9 cellular contexts compared by ENCODE assay signal in the genomic region with DNA sequence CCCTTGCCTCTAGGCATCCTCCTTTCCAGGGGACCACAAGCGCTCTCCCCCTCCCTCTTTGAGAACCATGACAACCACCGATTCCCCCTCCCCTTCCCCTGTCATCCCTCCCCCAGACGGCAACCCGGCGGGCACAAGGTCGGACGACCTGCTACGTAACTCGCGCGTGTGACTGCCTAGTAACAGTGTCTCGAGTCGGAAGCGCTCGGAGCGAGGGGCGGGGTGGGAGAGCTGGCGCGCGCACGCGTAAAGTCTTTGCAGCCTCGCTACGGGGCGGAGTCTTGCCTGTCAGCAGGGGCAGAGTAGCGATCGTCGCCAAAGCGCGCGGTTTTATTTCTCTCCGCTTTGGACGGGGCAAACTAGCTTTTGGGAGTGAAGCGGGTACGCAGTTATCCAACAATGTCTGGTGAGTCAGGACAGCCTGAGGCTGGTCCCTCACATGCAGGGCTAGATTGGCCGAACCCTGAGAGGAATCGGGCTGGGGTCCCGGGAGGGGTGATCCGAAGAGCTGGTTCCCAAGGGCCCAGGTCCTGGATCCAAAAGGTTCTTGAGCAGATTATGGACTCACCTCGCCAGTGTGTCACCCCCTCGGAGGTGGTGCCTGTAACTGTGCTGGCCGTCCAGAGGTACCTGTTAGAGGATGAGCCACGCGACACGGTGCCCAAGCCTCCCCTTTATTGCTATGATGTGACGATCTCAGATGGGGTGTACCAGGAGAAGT. TPM values are rescaled to one million over a fixed set of nuclear protein-coding genes. Genes with fewer than 3 reads are reported as not detected.
DNase-seq lines count a peak whose midpoint lies in the region; ATAC-seq and TF ChIP-seq lines count a peak whose summit lies in the region.
"Had no signal": no experiment of that assay in that cellular context is flagged by ENCODE, and none has a peak within 500 bp of the region (broad histone marks: within the 10 kb centered on the region; RNA-seq: fewer than 3 reads in every experiment).

Gene RADX, plus strand, starts transcription at position 297 of the 721 bp plus-strand sequence. Its CDS starts 103 bp downstream, at position 400.

- no peaks in the 10 kb centered on the region for H3K36me3 ChIP-seq in effector memory CD4-positive, alpha-beta T cell (ENCODE audit: control insufficient read depth, insufficient read depth, low read length)

- H3K4me1 Mint-ChIP-seq in activated CD8-positive, alpha-beta T cell treated with anti-CD3 and anti-CD28 coated beads, Interleukin-2, amount 10 ng/mL, durations not matched to agents 7 days and 5 days (ENCODE audit: low read depth) = peaks cover 12% of the 10 kb centered on the region
- H3K4me1 Mint-ChIP-seq in memory B cell = peaks cover 10% of the 10 kb centered on the region

- H3K9me3 Mint-ChIP-seq in activated CD8-positive, alpha-beta T cell treated with anti-CD3 and anti-CD28 coated beads, Interleukin-2, amount 10 ng/mL, durations not matched to agents 7 days and 5 days (ENCODE audit: insufficient read depth) = no peaks in the 10 kb centered on the region
- no peaks in the 10 kb centered on the region for H3K9me3 Mint-ChIP-seq in memory B cell

- no peaks in the 10 kb centered on the region for H3K4me1 ChIP-seq in effector memory CD4-positive, alpha-beta T cell (ENCODE audit: control insufficient read depth, insufficient read depth, low read length, poor library complexity, severe bottlenecking)

- H3K27ac ChIP-seq in 22Rv1 = peak within 1 kb of the TSS; percentile 44
- peak within 1 kb of the TSS; percentile 85 for H3K27ac ChIP-seq in effector memory CD4-positive, alpha-beta T cell (ENCODE audit: insufficient read depth, low read length, poor library complexity, severe bottlenecking)

- no peaks in the 10 kb centered on the region for H3K27me3 ChIP-seq in effector memory CD4-positive, alpha-beta T cell (replicated peaks; ENCODE audit: control insufficient read depth, insufficient read depth, low read length, poor library complexity, severe bottlenecking)

- CTCF ChIA-PET in activated CD8-positive, alpha-beta T cell treated with anti-CD3 and anti-CD28 coated beads, Interleukin-2, amount 10 ng/mL, durations not matched to agents 7 days and 5 days (lab: Charles Lee) = interaction anchor here (1.6 kb wide), 1 partner anchor 131 kb away, joined by 4 read pairs; no protein-coding TSS in a partner anchor

- peak within 1 kb of the TSS; percentile 83 for H3K4me3 Mint-ChIP-seq in activated CD8-positive, alpha-beta T cell treated with anti-CD3 and anti-CD28 coated beads, Interleukin-2, amount 10 ng/mL, durations not matched to agents 7 days and 5 days
- H3K4me3 Mint-ChIP-seq in memory B cell = peak within 1 kb of the TSS; percentile 91

- H3K27me3 Mint-ChIP-seq in activated CD8-positive, alpha-beta T cell treated with anti-CD3 and anti-CD28 coated beads, Interleukin-2, amount 10 ng/mL, durations not matched to agents 7 days and 5 days (ENCODE audit: low read depth) = no peaks in the 10 kb centered on the region
- no peaks in the 10 kb centered on the region for H3K27me3 Mint-ChIP-seq in memory B cell

- TF ChIP-seq POLR2A in GM18526 (IDR thresholded peaks at IDR 0.05; ENCODE audit: extremely low read depth, insufficient read length) = peak; percentile 19

- no peak for TF ChIP-seq CTCF in 22Rv1 (IDR thresholded peaks at IDR 0.05)

- H3K27ac Mint-ChIP-seq in activated CD8-positive, alpha-beta T cell treated with anti-CD3 and anti-CD28 coated beads, Interleukin-2, amount 10 ng/mL, durations not matched to agents 7 days and 5 days = peak within 1 kb of the TSS; percentile 87
- H3K27ac Mint-ChIP-seq in memory B cell = peak within 1 kb of the TSS; percentile 90

- no peaks in the 10 kb centered on the region for H3K36me3 Mint-ChIP-seq in activated CD8-positive, alpha-beta T cell treated with anti-CD3 and anti-CD28 coated beads, Interleukin-2, amount 10 ng/mL, durations not matched to agents 7 days and 5 days (ENCODE audit: low read depth)
- H3K36me3 Mint-ChIP-seq in memory B cell = no peaks in the 10 kb centered on the region

- peak within 1 kb of the TSS; percentile 74 for H3K4me3 ChIP-seq in effector memory CD4-positive, alpha-beta T cell (ENCODE audit: insufficient read depth, low read depth, low read length, poor library complexity, severe bottlenecking)

- POLR2A ChIA-PET in activated CD8-positive, alpha-beta T cell treated with anti-CD3 and anti-CD28 coated beads, Interleukin-2, amount 10 ng/mL, durations not matched to agents 7 days and 5 days (lab: Charles Lee) = interaction anchor here (2.1 kb wide), 1 partner anchor 128 kb away, joined by 6 read pairs; no protein-coding TSS in a partner anchor

- ATAC-seq in HG03039 (IDR thresholded peaks at IDR 0.05; ENCODE audit: unreplicated experiment) = peak; percentile 99
- peak; percentile 98 for ATAC-seq in activated CD8-positive, alpha-beta T cell treated with anti-CD3 and anti-CD28 coated beads, Interleukin-2, amount 10 ng/mL, durations not matched to agents 7 days and 5 days
- peak; percentile 92 for ATAC-seq in memory B cell (ENCODE audit: low read depth)

- no peaks in the 10 kb centered on the region for H3K9me3 ChIP-seq in effector memory CD4-positive, alpha-beta T cell (ENCODE audit: control insufficient read depth, low read length)

- DNase-seq in NCI-H460 (ENCODE audit: extremely low read depth, low read depth) (peak; percentile 80), memory B cell (ENCODE audit: low spot score in 2 of 2) (peak; percentile 54 to 76)
- DNase-seq in activated CD8-positive, alpha-beta T cell treated with anti-CD3 and anti-CD28 coated beads, Interleukin-2, amount 10 ng/mL, durations not matched to agents 7 days and 5 days = peak; percentile 89
- peak; percentile 78 to 80 (median 80) for DNase-seq in effector memory CD4-positive, alpha-beta T cell
- DNase-seq in stimulated activated CD4-positive, alpha-beta T cell treated with anti-CD3 and anti-CD28 coated beads, TNF-alpha, amount 100 ng/mL, for 48 hours (ENCODE audit: low read depth in 3 of 3) = peak; percentile 60 to 75 (median 66)

RNA-seq across cellular contexts. Expression of gene RADX, which starts in this region (rescaled TPM):
- 7.7 and 9.0 TPM in 2 replicates for total RNA-seq in NCI-H460 (2014; rRNA removed; shearing (Covaris generic))
- 27.0 and 39.3 TPM in 2 replicates for polyA plus RNA-seq in NCI-H460 (2014; cell fraction: nucleus; rRNA removed)
- total RNA-seq in activated CD8-positive, alpha-beta T cell treated with anti-CD3 and anti-CD28 coated beads, Interleukin-2, amount 10 ng/mL, durations not matched to agents 7 days and 5 days = 1 to 10 TPM; 3.6 to 4.3 TPM
- total RNA-seq: Daoy had no signal

Comparison
In these comparisons a context has a peak if more than half of its experiments do, and no peak if none do; other contexts are left out.
1. Peak in every context shown above with its lines: DNase-seq, ATAC-seq, H3K4me3 ChIP-seq and H3K27ac ChIP-seq.